In the genomic region with DNA sequence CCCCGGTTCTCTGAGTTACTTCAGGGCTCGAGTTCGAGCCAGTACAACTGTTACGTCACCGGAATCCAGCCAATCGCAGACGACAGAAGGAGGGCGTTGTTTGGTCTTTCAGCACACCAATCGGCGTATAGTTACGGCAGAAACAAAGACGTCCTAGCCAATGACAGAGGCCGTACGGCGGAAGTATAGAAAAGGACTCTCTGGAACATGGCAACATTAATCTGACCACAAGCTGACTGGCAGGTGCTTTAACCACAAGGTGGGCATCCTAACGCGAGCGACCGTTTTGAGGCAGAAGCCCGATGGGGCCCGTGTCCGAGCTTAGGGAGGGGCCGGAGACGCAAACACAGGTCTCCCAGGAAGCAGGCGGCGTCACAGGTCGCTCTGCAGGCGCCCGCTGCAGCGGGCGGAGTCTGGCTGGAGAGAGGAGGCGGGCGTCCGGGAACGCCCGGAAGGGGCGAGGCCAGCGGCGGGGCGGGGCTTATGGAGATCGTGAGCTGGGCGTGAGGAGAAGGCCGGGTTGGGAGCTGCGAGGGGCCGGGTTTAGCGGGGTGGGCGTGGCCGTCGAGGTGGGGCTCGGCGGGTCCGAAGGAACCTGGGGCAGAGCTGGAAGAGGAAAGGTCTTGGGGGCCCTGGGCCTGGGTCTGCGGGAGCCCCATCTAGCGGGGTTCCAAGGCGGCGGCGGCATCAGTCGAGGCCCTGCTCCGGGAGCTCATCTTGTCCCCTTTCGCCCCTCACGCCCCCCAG, we compare ENCODE assay signal across 1 cellular context.
A peak's percentile ranks its signal among the peaks of the same experiment; 100 is the strongest.
TF ChIP-seq lines count a peak whose summit lies in the region.

Gene MOSPD3 (plus strand): TSS at position 558 of the 747 bp plus-strand sequence. CDS start 252 bp downstream, outside the sequence.

TF ChIP-seq in HEK293, 187 proteins besides CTCF, POLR2A, EP300 and RAD21 (continued from another document):
- TF ChIP-seq ZNF366 (tag by site-specific recombination; conservative IDR thresholded peaks at IDR 0.05) (no peak), ZNF404 (tag by site-specific recombination; IDR thresholded peaks at IDR 0.05) (no peak), ZNF138 (tag by site-specific recombination; IDR thresholded peaks at IDR 0.05; ENCODE audit: borderline replicate concordance) (no peak), ZBTB8A (tag by site-specific recombination; IDR thresholded peaks at IDR 0.05) (peak; percentile 92), ZNF23 (tag by site-specific recombination; IDR thresholded peaks at IDR 0.05; ENCODE audit: borderline replicate concordance) (no peak), REPIN1 (tag by site-specific recombination; IDR thresholded peaks at IDR 0.05; ENCODE audit: low read depth) (no peak), ZFHX2 (tag by site-specific recombination; conservative IDR thresholded peaks at IDR 0.05) (no peak), ZNF26 (tag by site-specific recombination; IDR thresholded peaks at IDR 0.05) (no peak), PRDM6 (tag by site-specific recombination; IDR thresholded peaks at IDR 0.05) (no peak), ZNF239 (tag by site-specific recombination; IDR thresholded peaks at IDR 0.05) (no peak), ZNF621 (tag by site-specific recombination; IDR thresholded peaks at IDR 0.05) (no peak), ZNF248 (tag by site-specific recombination; IDR thresholded peaks at IDR 0.05) (no peak), ZNF350 (tag by site-specific recombination; IDR thresholded peaks at IDR 0.05) (no peak)
TF ChIP-seq in HEK293: peak in this region for 31.
